Comparison of ENCODE assay signal across 24 cellular contexts in the genomic region with DNA sequence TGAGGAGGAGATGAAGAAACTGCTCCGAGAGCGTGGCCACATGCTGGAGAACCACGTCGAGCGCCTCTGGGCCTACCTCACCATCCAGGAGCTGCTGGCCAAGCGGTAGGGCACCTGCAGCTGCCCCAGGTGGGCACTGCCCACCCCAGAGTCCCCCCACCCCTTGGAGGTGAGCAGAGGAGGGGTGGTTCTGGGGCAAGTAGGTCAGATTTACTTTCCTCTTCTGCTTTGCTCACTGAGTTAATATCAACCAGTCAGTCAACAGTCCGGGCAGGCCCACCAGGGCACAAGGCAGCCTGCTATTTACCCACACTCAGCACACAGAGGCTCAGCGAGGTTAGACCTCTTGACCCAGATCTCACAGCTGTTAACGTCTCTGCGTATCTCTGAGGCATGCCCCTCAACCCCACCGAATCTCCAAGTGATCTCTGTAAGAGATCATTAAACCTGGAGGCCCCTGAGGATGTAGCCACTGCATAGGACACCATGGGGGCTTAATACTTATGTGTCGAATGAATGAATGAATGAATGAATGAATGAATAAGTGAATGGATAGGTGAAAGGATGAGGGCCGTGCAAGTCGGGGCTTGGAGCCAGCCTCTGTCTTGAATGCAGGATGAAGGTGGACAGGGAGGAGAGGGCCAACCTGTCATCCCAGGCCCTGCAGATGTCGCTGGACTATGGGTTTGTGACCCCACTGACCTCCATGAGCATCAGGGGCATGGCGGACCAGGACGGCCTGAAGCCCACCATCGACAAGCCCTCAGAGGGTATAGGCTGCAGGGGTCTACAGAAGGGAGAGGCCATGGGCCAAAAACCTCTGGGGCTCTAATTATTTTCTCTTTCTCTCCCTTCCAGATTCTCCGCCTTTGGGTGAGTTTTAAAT. TPM values are rescaled to one million over a fixed set of nuclear protein-coding genes. Genes with fewer than 3 reads are reported as not detected.
"Had no signal": no experiment of that assay in that cellular context is flagged by ENCODE, and none has a peak within 500 bp of the region (broad histone marks: within the 10 kb centered on the region; RNA-seq: fewer than 3 reads in every experiment).

No MANE protein-coding gene starts in this region.

- H3K4me3 ChIP-seq: body of pancreas, heart right ventricle, pancreas, thyroid gland had no signal

- H3K9me3 Mint-ChIP-seq: activated B cell treated with CpG ODN at 0.5 μM for 24 hours; activated CD4-positive, alpha-beta memory T cell treated with anti-CD3 and anti-CD28 coated beads for 36 hours; activated naive CD8-positive, alpha-beta T cell treated with anti-CD3 and anti-CD28 coated beads, Interleukin-2, amount 10 ng/mL, durations not matched to agents 7 days and 5 days; central memory CD8-positive, alpha-beta T cell; immature natural killer cell; neural crest cell; T-cell had no signal

- H3K27me3 Mint-ChIP-seq: activated B cell treated with CpG ODN at 0.5 μM for 24 hours had no signal

- H3K4me3 Mint-ChIP-seq: activated B cell treated with CpG ODN at 0.5 μM for 24 hours; activated CD4-positive, alpha-beta memory T cell treated with anti-CD3 and anti-CD28 coated beads for 36 hours; activated naive CD8-positive, alpha-beta T cell treated with anti-CD3 and anti-CD28 coated beads, Interleukin-2, amount 10 ng/mL, durations not matched to agents 7 days and 5 days; central memory CD8-positive, alpha-beta T cell; immature natural killer cell; neural crest cell; T-cell had no signal

- FAIRE-seq: pancreas had no signal

- H3K4me1 Mint-ChIP-seq: activated B cell treated with CpG ODN at 0.5 μM for 24 hours; activated naive CD8-positive, alpha-beta T cell treated with anti-CD3 and anti-CD28 coated beads, Interleukin-2, amount 10 ng/mL, durations not matched to agents 7 days and 5 days; T-cell had no signal

- H3K36me3 Mint-ChIP-seq: activated CD4-positive, alpha-beta memory T cell treated with anti-CD3 and anti-CD28 coated beads for 36 hours; activated naive CD8-positive, alpha-beta T cell treated with anti-CD3 and anti-CD28 coated beads, Interleukin-2, amount 10 ng/mL, durations not matched to agents 7 days and 5 days; immature natural killer cell; T-cell had no signal

- ATAC-seq: body of pancreas, pancreas, SK-N-SH treated with all-trans-retinoic acid at 6 μM for 48 hours, T-cell had no signal

- H3K27ac Mint-ChIP-seq: activated B cell treated with CpG ODN at 0.5 μM for 24 hours; activated CD4-positive, alpha-beta memory T cell treated with anti-CD3 and anti-CD28 coated beads for 36 hours; activated naive CD8-positive, alpha-beta T cell treated with anti-CD3 and anti-CD28 coated beads, Interleukin-2, amount 10 ng/mL, durations not matched to agents 7 days and 5 days; immature natural killer cell; T-cell had no signal

- H3K4me1 ChIP-seq: body of pancreas, heart right ventricle, pancreas, thyroid gland had no signal

- H3K27me3 ChIP-seq: body of pancreas, pancreas, thyroid gland had no signal

- H3K36me3 ChIP-seq: heart right ventricle, pancreas, thyroid gland had no signal

- DNase-seq: activated B cell treated with CpG ODN at 0.5 μM for 24 hours; activated CD4-positive, alpha-beta memory T cell treated with anti-CD3 and anti-CD28 coated beads for 36 hours; activated CD4-positive, alpha-beta T cell treated with anti-CD3 and anti-CD28 coated beads for 4 hours; activated T-cell treated with anti-CD3 and anti-CD28 coated beads for 4 hours; amygdala; erythroblast; foreskin melanocyte; heart right ventricle; immature natural killer cell; mammary epithelial cell; midbrain; stimulated activated CD4-positive, alpha-beta T cell treated with anti-CD3 and anti-CD28 coated beads, Interleukin-2, amount 100 ng/mL, for 24 hours; stimulated activated naive CD4-positive, alpha-beta T cell treated with Interleukin-2 at 50 U/mL for 16 hours; T-cell; T-helper 9 cell; thyroid gland had no signal

- H3K9me3 ChIP-seq: body of pancreas, heart right ventricle, pancreas, thyroid gland had no signal

- H3K27ac ChIP-seq: body of pancreas, heart right ventricle, pancreas, thyroid gland had no signal

RNA-seq across cellular contexts. Expression of gene ITIH3, which starts 8.0 kb away (rescaled TPM):
- total RNA-seq: activated B cell treated with CpG ODN at 0.5 μM for 24 hours; activated CD4-positive, alpha-beta memory T cell treated with anti-CD3 and anti-CD28 coated beads for 36 hours; activated naive CD8-positive, alpha-beta T cell treated with anti-CD3 and anti-CD28 coated beads, Interleukin-2, amount 10 ng/mL, durations not matched to agents 7 days and 5 days; mammary epithelial cell; myocyte; neural crest cell had no signal
- polyA plus RNA-seq: immature natural killer cell, mammary epithelial cell had no signal

RNA-seq across cellular contexts. Expression of gene ITIH1, which starts 9.2 kb away (rescaled TPM):
- total RNA-seq: activated CD4-positive, alpha-beta memory T cell treated with anti-CD3 and anti-CD28 coated beads for 36 hours; activated naive CD8-positive, alpha-beta T cell treated with anti-CD3 and anti-CD28 coated beads, Interleukin-2, amount 10 ng/mL, durations not matched to agents 7 days and 5 days; heart right ventricle; mammary epithelial cell; myocyte; neural crest cell; thyroid gland; urinary bladder had no signal
- polyA plus RNA-seq: immature natural killer cell, mammary epithelial cell had no signal

RNA-seq across cellular contexts. Expression of gene MUSTN1, which starts 48.2 kb away (rescaled TPM):
- total RNA-seq: mammary epithelial cell had no signal
- polyA plus RNA-seq: immature natural killer cell had no signal
